In genomic region chr12:56723889-56724659, GRCh38 we compare ENCODE assay signal across 8 cellular contexts. TPM values are rescaled to one million over a fixed set of nuclear protein-coding genes. Genes with fewer than 3 reads are reported as not detected.
A peak's percentile ranks its signal among the peaks of the same experiment; 100 is the strongest.
DNase-seq lines count a peak whose midpoint lies in the region; ATAC-seq and TF ChIP-seq lines count a peak whose summit lies in the region.

No MANE protein-coding gene starts in this region.

- H3K27me3 ChIP-seq in RWPE2 (ENCODE audit: insufficient read depth, poor library complexity, severe bottlenecking) (no peaks in the 10 kb centered on the region), ectodermal cell (ENCODE audit: control insufficient read depth, insufficient read depth, low read length, poor library complexity, severe bottlenecking) (no peaks in the 10 kb centered on the region), thyroid gland (no peaks in the 10 kb centered on the region)

- H3K36me3 ChIP-seq in RWPE2 (ENCODE audit: low read depth), result peaks cover 68% of the 10 kb centered on the region
- peaks cover 18% of the 10 kb centered on the region for H3K36me3 ChIP-seq in ectodermal cell (ENCODE audit: control insufficient read depth, insufficient read depth, low read length)
- H3K36me3 ChIP-seq in thyroid gland, result peaks cover 0 to 2% of the 10 kb centered on the region in 2 donors

- H3K27ac ChIP-seq in RWPE2 (ENCODE audit: poor library complexity, severe bottlenecking), result peak overlapping the region; percentile 79
- no peak overlapping the region for H3K27ac ChIP-seq in ectodermal cell (ENCODE audit: insufficient read depth, low read depth, low read length, poor library complexity, severe bottlenecking)
- H3K27ac ChIP-seq in thyroid gland, result peak overlapping the region; percentile 92 to 97 (median 95)

- H3K4me1 Mint-ChIP-seq in memory B cell, result peaks cover 44% of the 10 kb centered on the region

- H3K4me3 ChIP-seq in RWPE2 (ENCODE audit: severe bottlenecking) (peak overlapping the region; percentile 74), ectodermal cell (ENCODE audit: insufficient read depth, low read depth, low read length) (peak overlapping the region; percentile 97), thyroid gland (replicated peaks in 1 of 3) (peak overlapping the region; percentile 34 to 86 (median 72))

- H3K27me3 Mint-ChIP-seq in memory B cell, result no peaks in the 10 kb centered on the region

- H3K36me3 Mint-ChIP-seq in memory B cell, result peaks cover 27% of the 10 kb centered on the region

- peak in 1 of 2 donors; percentile 48 for TF ChIP-seq POLR2A in thyroid gland (IDR thresholded peaks at IDR 0.05)

- WGBS in ectodermal cell, 2 experiments, result 3% methylated on average over 14 of the region's 14 CpGs
- 2% methylated on average over 14 of the region's 14 CpGs for WGBS in thyroid gland, 2 donors

- TF ChIP-seq CTCF in RWPE2 (IDR thresholded peaks at IDR 0.05; ENCODE audit: poor library complexity, severe bottlenecking), result no peak
- TF ChIP-seq CTCF in thyroid gland (IDR thresholded peaks at IDR 0.05), result no peak

- peak overlapping the region; percentile 87 for H3K4me3 Mint-ChIP-seq in memory B cell

- peak; percentile 38 for DNase-seq in activated CD4-positive, alpha-beta T cell treated with anti-CD3 and anti-CD28 coated beads for 48 hours
- no peak for DNase-seq in activated CD4-positive, alpha-beta T cell treated with anti-CD3 and anti-CD28 coated beads for 4 hours
- DNase-seq in RWPE2 (ENCODE audit: low spot score) (no peak), memory B cell (ENCODE audit: low spot score in 2 of 2) (no peak), thyroid gland (peak; percentile 71 to 72), SKM-1 (lab: John Stamatoyannopoulos, UW; ENCODE audit: unreplicated experiment) (no peak)

- intact Hi-C loops in thyroid gland (cut with DNase I), result loop anchor here (5.0 to 10.0 kb wide), 2 partner anchors 37 to 79 kb away; partner anchors contain the start of genes ATP5F1B and PTGES3

- H3K9me3 Mint-ChIP-seq in memory B cell, result no peaks in the 10 kb centered on the region

- ATAC-seq in RWPE2 (ENCODE audit: low read depth), result no peak
- no peak for ATAC-seq in memory B cell (ENCODE audit: low read depth)
- ATAC-seq in HG02981 (IDR thresholded peaks at IDR 0.05; ENCODE audit: unreplicated experiment), result no peak

- peak overlapping the region; percentile 87 for H3K27ac Mint-ChIP-seq in memory B cell

- H3K4me1 ChIP-seq in RWPE2 (ENCODE audit: insufficient read depth, poor library complexity, severe bottlenecking) (peaks cover 22% of the 10 kb centered on the region), ectodermal cell (ENCODE audit: control insufficient read depth, insufficient read depth, low read length) (peaks cover 27% of the 10 kb centered on the region), thyroid gland (peaks cover 47 to 50% of the 10 kb centered on the region in 2 donors)

- H3K9me3 ChIP-seq in RWPE2 (ENCODE audit: severe bottlenecking) (no peaks in the 10 kb centered on the region), ectodermal cell (ENCODE audit: control insufficient read depth, low read length) (no peaks in the 10 kb centered on the region), thyroid gland (no peaks in the 10 kb centered on the region)

RNA-seq across cellular contexts. Expression of gene NACA, which starts 1.0 kb away (rescaled TPM):
- polyA plus RNA-seq in ectodermal cell (2013, experiment 1 of 4), result 1,657 TPM
- 1,601 TPM for polyA plus RNA-seq in ectodermal cell (2013, experiment 2 of 4)
- 1,820 TPM for polyA plus RNA-seq in ectodermal cell (2013, experiment 3 of 4)
- polyA plus RNA-seq in ectodermal cell (2013, experiment 4 of 4), result 2,131 TPM
- total RNA-seq in thyroid gland, result 1,000 to 10,000 TPM; 1,034 to 1,717 (median 1,154) TPM

RNA-seq across cellular contexts. Expression of gene PRIM1, which starts 28.0 kb away (rescaled TPM):
- 92.9 TPM for polyA plus RNA-seq in ectodermal cell (2013, experiment 1 of 4)
- polyA plus RNA-seq in ectodermal cell (2013, experiment 2 of 4), result 105 TPM
- 81.7 TPM for polyA plus RNA-seq in ectodermal cell (2013, experiment 3 of 4)
- polyA plus RNA-seq in ectodermal cell (2013, experiment 4 of 4), result 77.1 TPM
- 10 to 100 TPM in 1 of 4 donors, 1 to 10 TPM in 3; 5.8 to 11.7 (median 7.0) TPM for total RNA-seq in thyroid gland

RNA-seq across cellular contexts. Expression of gene PTGES3, which starts 36.0 kb away (rescaled TPM):
- polyA plus RNA-seq in ectodermal cell (2013, experiment 1 of 4), result 390 TPM
- polyA plus RNA-seq in ectodermal cell (2013, experiment 2 of 4), result 381 TPM
- 297 TPM for polyA plus RNA-seq in ectodermal cell (2013, experiment 3 of 4)
- polyA plus RNA-seq in ectodermal cell (2013, experiment 4 of 4), result 317 TPM
- 100 to 1,000 TPM; 101 to 132 (median 124) TPM for total RNA-seq in thyroid gland

RNA-seq across cellular contexts. Expression of gene HSD17B6, which starts 39.0 kb away (rescaled TPM):
- 4.9 TPM for polyA plus RNA-seq in ectodermal cell (2013, experiment 1 of 4)
- 5.5 TPM for polyA plus RNA-seq in ectodermal cell (2013, experiment 2 of 4)
- polyA plus RNA-seq in ectodermal cell (2013, experiment 3 of 4), result 4.3 TPM
- 5.8 TPM for polyA plus RNA-seq in ectodermal cell (2013, experiment 4 of 4)
- 100 to 1,000 TPM in 1 of 4 donors, 10 to 100 TPM in 2, 1 to 10 TPM in 1; 4.6 to 109 (median 24.0) TPM for total RNA-seq in thyroid gland

Comparison
In these comparisons a context has a peak if more than half of its experiments do, and no peak if none do; other contexts are left out.
1. DNase-seq: peak in activated CD4-positive, alpha-beta T cell treated with anti-CD3 and anti-CD28 coated beads for 48 hours (single experiment) and thyroid gland (2 of 2); none in activated CD4-positive, alpha-beta T cell treated with anti-CD3 and anti-CD28 coated beads for 4 hours (0 of 2), RWPE2 (single experiment), memory B cell (0 of 2) and SKM-1 (single experiment).
2. Peak in every context shown above with its lines, with median percentiles within 50 percentile points of each other: H3K4me3 ChIP-seq.